ENCODE assay signal across 1 cellular context in genomic region chr6:170062904-170063220, GRCh38.
TF ChIP-seq lines count a peak whose summit lies in the region.

No MANE protein-coding gene starts in this region.

TF ChIP-seq in HepG2, 621 proteins besides CTCF, POLR2A, EP300 and RAD21 (continued from another document):
- TF ChIP-seq SNRNP70 (IDR thresholded peaks at IDR 0.05; ENCODE audit: low read depth, low read length) = no peak
- TF ChIP-seq HOXA3 (CRISPR knock-in tag; IDR thresholded peaks at IDR 0.05) = no peak
- no peak for TF ChIP-seq ZNF790 (CRISPR knock-in tag; IDR thresholded peaks at IDR 0.05; ENCODE audit: borderline replicate concordance)
- TF ChIP-seq ZKSCAN1 (IDR thresholded peaks at IDR 0.05; ENCODE audit: low read length) = no peak
- TF ChIP-seq KDM3A (CRISPR knock-in tag; IDR thresholded peaks at IDR 0.05; ENCODE audit: low read depth) = no peak
